In the genomic region with DNA sequence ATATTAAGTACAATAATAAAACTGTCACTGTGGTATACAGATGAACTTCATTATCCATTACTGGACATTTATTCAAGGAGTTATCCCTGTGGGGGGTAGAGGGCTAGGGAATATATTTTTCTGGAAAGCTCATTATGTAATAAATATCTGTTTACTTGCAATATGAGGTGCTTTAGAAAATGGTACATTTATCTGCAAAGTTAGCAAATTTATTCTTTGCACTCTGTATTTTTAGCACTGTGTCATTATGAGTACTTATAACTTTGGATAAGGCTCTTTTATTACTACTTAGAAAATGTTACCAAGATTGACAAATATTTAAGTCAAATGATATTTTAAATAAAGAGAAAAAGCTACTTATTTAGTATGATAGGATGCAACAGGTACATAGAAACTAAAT, we compare ENCODE assay signal across 2 cellular contexts.
TF ChIP-seq lines count a peak whose summit lies in the region.

No MANE protein-coding gene starts in this region.

TF ChIP-seq in IMR-90, 13 proteins besides CTCF, POLR2A, EP300 and RAD21:
- no peak for TF ChIP-seq MXI1 (IDR thresholded peaks at IDR 0.05; ENCODE audit: borderline replicate concordance, low read depth, low read length)
- TF ChIP-seq MAFK (IDR thresholded peaks at IDR 0.05; ENCODE audit: low read depth, low read length) = peak; percentile 19; the same call in 1 of the 2 replicates
- TF ChIP-seq RCOR1 (IDR thresholded peaks at IDR 0.05; ENCODE audit: insufficient replicate concordance, low read length) = no peak
TF ChIP-seq in IMR-90: peak in this region for 1.

TF ChIP-seq in K562, 482 proteins besides CTCF, POLR2A, EP300 and RAD21:
- no peak for TF ChIP-seq SP2 (IDR thresholded peaks at IDR 0.05; ENCODE audit: extremely low read depth, low read depth, low read length, poor library complexity, severe bottlenecking)
- no peak for TF ChIP-seq PRPF4 (IDR thresholded peaks at IDR 0.05; ENCODE audit: insufficient read depth, low read depth, low read length, poor library complexity, severe bottlenecking)
- no peak for TF ChIP-seq PHB (CRISPR knock-in tag; IDR thresholded peaks at IDR 0.05)
- no peak for TF ChIP-seq SIX5 (IDR thresholded peaks at IDR 0.05; ENCODE audit: borderline replicate concordance in 1 of 2, insufficient read depth in 1 of 2, low read depth in 1 of 2, low read length in 2 of 2)
- TF ChIP-seq, protein P1, sequence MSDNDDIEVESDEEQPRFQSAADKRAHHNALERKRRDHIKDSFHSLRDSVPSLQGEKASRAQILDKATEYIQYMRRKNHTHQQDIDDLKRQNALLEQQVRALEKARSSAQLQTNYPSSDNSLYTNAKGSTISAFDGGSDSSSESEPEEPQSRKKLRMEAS (CRISPR knock-in tag; IDR thresholded peaks at IDR 0.05) = no peak
- peak; percentile 65 for TF ChIP-seq C11orf30 (IDR thresholded peaks at IDR 0.05; ENCODE audit: low read depth)
- no peak for TF ChIP-seq ESRRB (CRISPR knock-in tag; IDR thresholded peaks at IDR 0.05; ENCODE audit: borderline replicate concordance)
- TF ChIP-seq ZNF316 (IDR thresholded peaks at IDR 0.05) = peak; percentile 74
